9 cellular contexts compared by ENCODE assay signal in genomic region chr20:51752343-51752951, GRCh38. TPM values are rescaled to one million over a fixed set of nuclear protein-coding genes. Genes with fewer than 3 reads are reported as not detected.
DNase-seq lines count a peak whose midpoint lies in the region; ATAC-seq and TF ChIP-seq lines count a peak whose summit lies in the region.
"Had no signal": no experiment of that assay in that cellular context is flagged by ENCODE, and none has a peak within 500 bp of the region (broad histone marks: within the 10 kb centered on the region; RNA-seq: fewer than 3 reads in every experiment).

No MANE protein-coding gene starts in this region.

- H3K36me3 ChIP-seq in brain microvascular endothelial cell (replicated peaks) = no peaks in the 10 kb centered on the region
- H3K36me3 ChIP-seq in tibial nerve = no peaks in the 10 kb centered on the region

- H3K27ac ChIP-seq in brain microvascular endothelial cell (peak overlapping the region; percentile 72), tibial nerve (peak overlapping the region in 3 of 4 donors; percentile 40 to 52 (median 52))

- WGBS in tibial nerve, 2 donors = 46% methylated on average over 9 of the region's 9 CpGs

- H3K4me1 ChIP-seq in tibial nerve = peaks cover 0 to 23% (median 2%) of the 10 kb centered on the region in 4 donors

- H3K27ac Mint-ChIP-seq in stimulated activated memory B cell treated with anti-CD40 and anti-IgM and Interleukin-4, amounts not matched to agents 10 μg/mL and 1 μg/mL and 100 μg/mL, for 72 hours = no peak overlapping the region
- no peak overlapping the region for H3K27ac Mint-ChIP-seq in natural killer cell

- in situ Hi-C loops in brain microvascular endothelial cell (cut with HindIII; ENCODE audit: low pct_ligation_motif_present, low sequenced_read_pairs) = no loop called here

- H3K27me3 ChIP-seq in brain microvascular endothelial cell (replicated peaks) = no peaks in the 10 kb centered on the region
- no peaks in the 10 kb centered on the region for H3K27me3 ChIP-seq in tibial nerve

- H3K4me3 Mint-ChIP-seq in stimulated activated memory B cell treated with anti-CD40 and anti-IgM and Interleukin-4, amounts not matched to agents 10 μg/mL and 1 μg/mL and 100 μg/mL, for 72 hours = no peak overlapping the region
- H3K4me3 Mint-ChIP-seq in natural killer cell = no peak overlapping the region

- TF ChIP-seq EP300 in tibial nerve (IDR thresholded peaks at IDR 0.05) = no peak

- no peaks in the 10 kb centered on the region for H3K36me3 Mint-ChIP-seq in stimulated activated memory B cell treated with anti-CD40 and anti-IgM and Interleukin-4, amounts not matched to agents 10 μg/mL and 1 μg/mL and 100 μg/mL, for 72 hours
- H3K36me3 Mint-ChIP-seq in natural killer cell = no peaks in the 10 kb centered on the region

- no peaks in the 10 kb centered on the region for H3K4me1 Mint-ChIP-seq in stimulated activated memory B cell treated with anti-CD40 and anti-IgM and Interleukin-4, amounts not matched to agents 10 μg/mL and 1 μg/mL and 100 μg/mL, for 72 hours
- H3K4me1 Mint-ChIP-seq in natural killer cell = peaks cover 0 to 22% of the 10 kb centered on the region in 2 donors

- no peak for TF ChIP-seq POLR2A in tibial nerve (IDR thresholded peaks at IDR 0.05)

- H3K9me3 ChIP-seq in tibial nerve = no peaks in the 10 kb centered on the region

- DNase-seq in HS-27A (ENCODE audit: low read depth) (peak; percentile 61), brain microvascular endothelial cell (peak; percentile 55), left kidney (ENCODE audit: low read depth, low spot score) (peak; percentile 19), tibial nerve (ENCODE audit: low spot score in 2 of 2) (no peak), natural killer cell (no peak)
- DNase-seq: NK-92 treated with Interleukin-12 subunit alpha and Interleukin-12 subunit beta, amount 100 ng/mL, for 24 hours had no signal

- no peaks in the 10 kb centered on the region for H3K27me3 Mint-ChIP-seq in stimulated activated memory B cell treated with anti-CD40 and anti-IgM and Interleukin-4, amounts not matched to agents 10 μg/mL and 1 μg/mL and 100 μg/mL, for 72 hours
- H3K27me3 Mint-ChIP-seq in natural killer cell (ENCODE audit: low read depth in 2 of 2) = peaks cover 0 to 3% of the 10 kb centered on the region in 2 donors

- no peaks in the 10 kb centered on the region for H3K9me3 Mint-ChIP-seq in stimulated activated memory B cell treated with anti-CD40 and anti-IgM and Interleukin-4, amounts not matched to agents 10 μg/mL and 1 μg/mL and 100 μg/mL, for 72 hours
- no peaks in the 10 kb centered on the region for H3K9me3 Mint-ChIP-seq in natural killer cell

- TF ChIP-seq CTCF in brain microvascular endothelial cell (IDR thresholded peaks at IDR 0.05; ENCODE audit: low read depth, low read length, missing control alignments) = no peak
- no peak for TF ChIP-seq CTCF in tibial nerve (IDR thresholded peaks at IDR 0.05)
- no peak for TF ChIP-seq CTCF in natural killer cell (IDR thresholded peaks at IDR 0.05)

- intact Hi-C loops in natural killer cell (cut with micrococcal nuclease) = no loop called here

- ATAC-seq in GM19397 (IDR thresholded peaks at IDR 0.05; ENCODE audit: unreplicated experiment) (no peak), GM21723 (IDR thresholded peaks at IDR 0.05; ENCODE audit: unreplicated experiment) (no peak), natural killer cell (no peak)
- ATAC-seq in stimulated activated memory B cell treated with anti-CD40 and anti-IgM and Interleukin-4, amounts not matched to agents 10 μg/mL and 1 μg/mL and 100 μg/mL, for 72 hours = no peak

- peak overlapping the region; percentile 20 for H3K4me3 ChIP-seq in brain microvascular endothelial cell (ENCODE audit: low read depth, low read length)
- no peak overlapping the region for H3K4me3 ChIP-seq in tibial nerve

RNA-seq across cellular contexts. Expression of gene ATP9A, which starts 15.7 kb away (rescaled TPM):
- total RNA-seq in tibial nerve (10 to 100 TPM; 36.1 to 47.4 (median 38.1) TPM), natural killer cell (10 to 100 TPM in 1 of 3 donors, 1 to 10 TPM in 2; 1.4 to 46.8 (median 1.9) TPM)

RNA-seq across cellular contexts. Expression of gene SALL4, which starts 49.9 kb away (rescaled TPM):
- 1 to 10 TPM in 1 of 4 donors, under 1 TPM in 3; 0.39 to 1.2 (median 0.54) TPM for total RNA-seq in tibial nerve
- 1 to 10 TPM in 1 of 3 donors, under 1 TPM in 2; 0.33 to 2.9 (median 0.42) TPM for total RNA-seq in natural killer cell

Comparison
In these comparisons a context has a peak if more than half of its experiments do, and no peak if none do; other contexts are left out.
1. DNase-seq: peak in HS-27A (single experiment), brain microvascular endothelial cell (single experiment) and left kidney (single experiment); none in tibial nerve (0 of 2) and natural killer cell (single experiment).